ENCODE assay signal across 18 cellular contexts in the genomic region with DNA sequence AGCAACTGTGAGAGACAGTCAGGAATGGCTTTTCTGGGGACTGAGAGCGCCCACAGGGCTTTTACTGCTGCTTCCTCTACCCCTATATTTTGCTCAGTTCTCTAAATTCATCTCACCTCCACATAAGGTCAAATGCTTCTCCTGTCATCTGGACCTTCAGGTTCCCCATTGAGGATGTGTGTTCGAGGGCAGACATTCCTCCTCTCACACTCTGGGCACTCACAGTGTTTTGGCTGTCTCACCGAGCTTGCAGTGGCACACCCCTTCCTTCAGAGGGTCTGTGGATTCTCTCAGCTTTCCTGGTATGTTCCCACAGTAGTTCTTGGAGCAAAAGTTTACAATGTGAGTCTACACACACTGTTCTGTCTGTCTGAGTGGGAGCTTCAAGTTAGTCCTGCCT.
"Had no signal": no experiment of that assay in that cellular context is flagged by ENCODE, and none has a peak within 500 bp of the region (broad histone marks: within the 10 kb centered on the region; RNA-seq: fewer than 3 reads in every experiment).

No MANE protein-coding gene starts in this region.

- DNase-seq: effector CD4-positive, alpha-beta T cell; gastrocnemius medialis; heart right ventricle; hypothalamus; left colon; naive thymus-derived CD4-positive, alpha-beta T cell; occipital lobe; right lobe of liver; stimulated activated CD4-positive, alpha-beta T cell treated with anti-CD3 and anti-CD28 coated beads, Interleukin-4, amount 100 ng/mL, for 1 hour; tibial artery; upper lobe of right lung had no signal

- H3K27ac Mint-ChIP-seq: naive thymus-derived CD4-positive, alpha-beta T cell; stimulated activated memory B cell treated with anti-CD40 and anti-IgM and Interleukin-4, amounts not matched to agents 10 μg/mL and 1 μg/mL and 100 μg/mL, for 72 hours; stimulated activated naive CD8-positive, alpha-beta T cell treated with anti-CD3 and anti-CD28 coated beads, Interleukin-15, Interleukin-2, amounts not matched to agents 100 ng/mL and 50 ng/mL, for 24 hours had no signal

- ATAC-seq: esophagus mucosa; gastrocnemius medialis; heart right ventricle; left colon; naive thymus-derived CD4-positive, alpha-beta T cell; right lobe of liver; stimulated activated memory B cell treated with anti-CD40 and anti-IgM and Interleukin-4, amounts not matched to agents 10 μg/mL and 1 μg/mL and 100 μg/mL, for 72 hours; upper lobe of right lung had no signal

- H3K4me1 Mint-ChIP-seq: naive thymus-derived CD4-positive, alpha-beta T cell; stimulated activated memory B cell treated with anti-CD40 and anti-IgM and Interleukin-4, amounts not matched to agents 10 μg/mL and 1 μg/mL and 100 μg/mL, for 72 hours had no signal

- H3K36me3 ChIP-seq: gastrocnemius medialis, heart right ventricle, prostate gland, right lobe of liver, tibial artery, upper lobe of right lung, vagina had no signal

- H3K27ac ChIP-seq: coronary artery, gastrocnemius medialis, heart right ventricle, parathyroid adenoma, prostate gland, right lobe of liver, tibial artery, upper lobe of right lung, vagina had no signal

- H3K4me1 ChIP-seq: gastrocnemius medialis, heart right ventricle, prostate gland, right lobe of liver, tibial artery, upper lobe of right lung, vagina had no signal

- H3K9ac ChIP-seq: parathyroid adenoma had no signal

- H3K4me3 ChIP-seq: coronary artery, gastrocnemius medialis, heart right ventricle, prostate gland, right lobe of liver, tibial artery, upper lobe of right lung, vagina had no signal

- H3K4me3 Mint-ChIP-seq: naive thymus-derived CD4-positive, alpha-beta T cell; stimulated activated memory B cell treated with anti-CD40 and anti-IgM and Interleukin-4, amounts not matched to agents 10 μg/mL and 1 μg/mL and 100 μg/mL, for 72 hours; stimulated activated naive CD8-positive, alpha-beta T cell treated with anti-CD3 and anti-CD28 coated beads, Interleukin-15, Interleukin-2, amounts not matched to agents 100 ng/mL and 50 ng/mL, for 24 hours had no signal

- H3K9me3 ChIP-seq: gastrocnemius medialis, prostate gland, right lobe of liver, upper lobe of right lung, vagina had no signal

- H3K27me3 Mint-ChIP-seq: stimulated activated naive CD8-positive, alpha-beta T cell treated with anti-CD3 and anti-CD28 coated beads, Interleukin-15, Interleukin-2, amounts not matched to agents 100 ng/mL and 50 ng/mL, for 24 hours had no signal

- H3K27me3 ChIP-seq: gastrocnemius medialis, heart right ventricle, right lobe of liver, tibial artery, upper lobe of right lung, vagina had no signal

- H3K79me2 ChIP-seq: parathyroid adenoma had no signal
